31 cellular contexts compared by ENCODE assay signal in the genomic region with DNA sequence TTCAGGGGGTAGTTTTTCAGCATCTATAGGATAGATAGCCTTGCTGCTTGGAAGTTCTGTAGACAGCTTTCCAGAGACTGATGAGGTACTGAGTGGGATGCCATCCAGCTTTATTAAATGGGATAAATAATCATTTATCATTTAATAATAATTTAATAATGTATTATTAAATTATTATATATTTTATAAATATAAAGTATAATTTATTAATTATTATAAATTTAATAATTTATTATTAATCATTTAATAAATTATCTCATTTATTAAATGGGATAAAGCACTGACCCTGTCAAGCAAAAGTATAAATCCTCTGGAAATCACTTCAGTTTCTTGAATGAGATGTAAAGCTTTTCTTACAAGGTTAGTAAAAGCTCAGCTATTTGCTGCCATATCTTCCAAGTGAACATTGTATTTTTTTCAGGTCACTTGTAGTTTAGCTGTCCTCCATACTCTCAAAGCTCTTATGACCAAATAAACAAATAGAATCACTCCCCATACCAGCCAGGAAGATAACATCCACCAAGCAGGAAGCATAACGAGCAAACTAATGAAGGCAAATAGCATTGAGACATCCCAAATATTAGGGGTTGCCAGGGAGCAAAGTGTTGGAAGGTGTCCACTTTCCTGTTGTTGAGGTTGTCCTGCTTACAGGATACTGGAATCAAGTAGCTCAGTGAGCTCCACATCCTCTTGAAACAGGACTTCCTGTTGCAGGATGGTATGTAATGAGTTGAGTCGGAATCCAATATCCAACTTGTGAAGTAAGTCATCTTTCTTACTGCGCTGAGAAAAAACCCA.
DNase-seq lines count a peak whose midpoint lies in the region; ATAC-seq, FAIRE-seq and TF ChIP-seq lines count a peak whose summit lies in the region.
"Had no signal": no experiment of that assay in that cellular context is flagged by ENCODE, and none has a peak within 500 bp of the region (broad histone marks: within the 10 kb centered on the region; RNA-seq: fewer than 3 reads in every experiment).

No MANE protein-coding gene starts in this region.

- no peaks in the 10 kb centered on the region for H3K4me1 Mint-ChIP-seq in nephron progenitor cell
- H3K4me1 Mint-ChIP-seq in natural killer cell: peaks cover 0 to 5% of the 10 kb centered on the region in 2 donors
- no peaks in the 10 kb centered on the region for H3K4me1 Mint-ChIP-seq in MCF 10A (ENCODE audit: insufficient read depth, unreplicated experiment)

- H3K27ac ChIP-seq in kidney (ENCODE audit: low read depth in 2 of 2, low read length in 2 of 2): no peak overlapping the region
- H3K27ac ChIP-seq: ascending aorta, esophagus muscularis mucosa, gastrocnemius medialis, suprapubic skin had no signal

- H3K4me3 ChIP-seq in choroid plexus epithelial cell (ENCODE audit: low read depth, low read length) (no peak overlapping the region), kidney (ENCODE audit: low read length in 2 of 2) (no peak overlapping the region)
- H3K4me3 ChIP-seq: ascending aorta, esophagus muscularis mucosa, gastrocnemius medialis, suprapubic skin had no signal

- ATAC-seq in natural killer cell: no peak
- ATAC-seq: gastrocnemius medialis; stimulated activated naive B cell treated with anti-CD40 and anti-IgM and Interleukin-4, amounts not matched to agents 10 μg/mL and 1 μg/mL and 100 μg/mL, for 72 hours had no signal

- H3K9ac ChIP-seq in kidney (ENCODE audit: low read length in 2 of 2): no peak overlapping the region

- peaks cover 0 to 3% of the 10 kb centered on the region in 2 donors for H3K36me3 ChIP-seq in kidney (ENCODE audit: control insufficient read depth in 1 of 2, insufficient read depth in 2 of 2, low read length in 2 of 2)
- H3K36me3 ChIP-seq: gastrocnemius medialis had no signal

- H3K27me3 Mint-ChIP-seq in nephron progenitor cell (ENCODE audit: low read depth, poor library complexity) (no peaks in the 10 kb centered on the region), natural killer cell (ENCODE audit: low read depth in 2 of 2) (no peaks in the 10 kb centered on the region), MCF 10A (ENCODE audit: insufficient read depth, unreplicated experiment) (peaks cover 23% of the 10 kb centered on the region)
- H3K27me3 Mint-ChIP-seq: activated CD4-positive, alpha-beta T cell treated with anti-CD3 and anti-CD28 coated beads, Interleukin-2, amount 10 ng/mL, durations not matched to agents 24 days and 14 days; activated naive CD8-positive, alpha-beta T cell treated with anti-CD3 and anti-CD28 coated beads for 36 hours; naive B cell; stimulated activated naive B cell treated with anti-CD40 and anti-IgM and Interleukin-4, amounts not matched to agents 10 μg/mL and 1 μg/mL and 100 μg/mL, for 72 hours had no signal

- no peaks in the 10 kb centered on the region for H3K4me1 ChIP-seq in kidney (ENCODE audit: control insufficient read depth in 1 of 2, insufficient read depth in 1 of 2, low read depth in 1 of 2, low read length in 2 of 2)
- H3K4me1 ChIP-seq: ascending aorta, esophagus muscularis mucosa, gastrocnemius medialis, suprapubic skin had no signal

- POLR2A ChIA-PET in MCF 10A (lab: Yijun Ruan, JAX): no interaction called here

- intact Hi-C loops in kidney (cut with DNase I): no loop called here
- intact Hi-C loops in natural killer cell (cut with micrococcal nuclease): no loop called here
- intact Hi-C loops in MCF 10A (cut with micrococcal nuclease): no loop called here

- no peak overlapping the region for H3K4me3 Mint-ChIP-seq in nephron progenitor cell
- H3K4me3 Mint-ChIP-seq in natural killer cell: no peak overlapping the region
- no peak overlapping the region for H3K4me3 Mint-ChIP-seq in MCF 10A (ENCODE audit: unreplicated experiment)
- H3K4me3 Mint-ChIP-seq: activated CD4-positive, alpha-beta T cell treated with anti-CD3 and anti-CD28 coated beads, Interleukin-2, amount 10 ng/mL, durations not matched to agents 24 days and 14 days; activated naive CD8-positive, alpha-beta T cell treated with anti-CD3 and anti-CD28 coated beads for 36 hours; naive B cell; stimulated activated naive B cell treated with anti-CD40 and anti-IgM and Interleukin-4, amounts not matched to agents 10 μg/mL and 1 μg/mL and 100 μg/mL, for 72 hours; T-helper 2 cell treated with Interferon-gamma antibody and Interleukin-4, amounts not matched to agents 5 μg/mL and 100 μg/mL, for 36 hours had no signal

- peak; percentile 88 for FAIRE-seq in kidney (lab: Jason Lieb, UNC)
- FAIRE-seq: H54, islet of Langerhans had no signal

- H3K9me3 ChIP-seq in kidney (ENCODE audit: control insufficient read depth in 1 of 2, low read length in 2 of 2): no peaks in the 10 kb centered on the region
- H3K9me3 ChIP-seq: ascending aorta, esophagus muscularis mucosa, gastrocnemius medialis, suprapubic skin had no signal

- BruUV-seq in MCF 10A (replicated peaks; lab: Mats Ljungman, UMichigan): no TSS peak

- TF ChIP-seq CTCF in choroid plexus epithelial cell (conservative IDR thresholded peaks at IDR 0.05; ENCODE audit: low read depth, low read length) (no peak), kidney (IDR thresholded peaks at IDR 0.05; ENCODE audit: borderline replicate concordance, extremely low read depth, insufficient read depth) (no peak), nephron progenitor cell (IDR thresholded peaks at IDR 0.05) (no peak), natural killer cell (IDR thresholded peaks at IDR 0.05) (no peak), MCF 10A (IDR thresholded peaks at IDR 0.05; ENCODE audit: unreplicated experiment) (no peak)

- CTCF ChIA-PET in MCF 10A (lab: Yijun Ruan, JAX): no interaction called here

- H3K27ac Mint-ChIP-seq in nephron progenitor cell: peak overlapping the region; percentile 5
- no peak overlapping the region for H3K27ac Mint-ChIP-seq in natural killer cell
- no peak overlapping the region for H3K27ac Mint-ChIP-seq in MCF 10A (ENCODE audit: low read depth, unreplicated experiment)
- H3K27ac Mint-ChIP-seq: activated CD4-positive, alpha-beta T cell treated with anti-CD3 and anti-CD28 coated beads, Interleukin-2, amount 10 ng/mL, durations not matched to agents 24 days and 14 days; activated naive CD8-positive, alpha-beta T cell treated with anti-CD3 and anti-CD28 coated beads for 36 hours; activated T-helper 2 cell treated with anti-CD3 and anti-CD28 coated beads, Interferon-gamma antibody, Interleukin-2, Interleukin-4, amounts not matched to agents 10 μg/mL and 5 μg/mL and 100 μg/mL, durations not matched to agents 14 hours and 24 hours and 36 hours; stimulated activated naive B cell treated with anti-CD40 and anti-IgM and Interleukin-4, amounts not matched to agents 10 μg/mL and 1 μg/mL and 100 μg/mL, for 72 hours; T-helper 2 cell treated with Interferon-gamma antibody and Interleukin-4, amounts not matched to agents 5 μg/mL and 100 μg/mL, for 36 hours had no signal

- H3K9me3 Mint-ChIP-seq in nephron progenitor cell: peaks cover 26% of the 10 kb centered on the region
- no peaks in the 10 kb centered on the region for H3K9me3 Mint-ChIP-seq in natural killer cell
- no peaks in the 10 kb centered on the region for H3K9me3 Mint-ChIP-seq in MCF 10A (ENCODE audit: unreplicated experiment)
- H3K9me3 Mint-ChIP-seq: activated CD4-positive, alpha-beta T cell treated with anti-CD3 and anti-CD28 coated beads, Interleukin-2, amount 10 ng/mL, durations not matched to agents 24 days and 14 days; activated naive CD8-positive, alpha-beta T cell treated with anti-CD3 and anti-CD28 coated beads for 36 hours; activated T-helper 2 cell treated with anti-CD3 and anti-CD28 coated beads, Interferon-gamma antibody, Interleukin-2, Interleukin-4, amounts not matched to agents 10 μg/mL and 5 μg/mL and 100 μg/mL, durations not matched to agents 14 hours and 24 hours and 36 hours; stimulated activated naive B cell treated with anti-CD40 and anti-IgM and Interleukin-4, amounts not matched to agents 10 μg/mL and 1 μg/mL and 100 μg/mL, for 72 hours; T-helper 2 cell treated with Interferon-gamma antibody and Interleukin-4, amounts not matched to agents 5 μg/mL and 100 μg/mL, for 36 hours had no signal

- DNase-seq in DMS53 (lab: John Stamatoyannopoulos, UW) (peak; percentile 10), DMS53 treated with DMSO at 0.1 percent for 48 hours (lab: John Stamatoyannopoulos, UW; ENCODE audit: unreplicated experiment) (no peak), choroid plexus epithelial cell (ENCODE audit: low read depth) (peak; percentile 3), kidney (no peak), nephron progenitor cell (no peak), NCI-H2107 treated with DMSO at 0.1 percent for 48 hours (lab: John Stamatoyannopoulos, UW; ENCODE audit: unreplicated experiment) (no peak), natural killer cell (no peak), MCF 10A (ENCODE audit: unreplicated experiment) (no peak)
- DNase-seq: 8988T; activated CD4-positive, alpha-beta T cell treated with anti-CD3 and anti-CD28 coated beads, Interleukin-2, amount 10 ng/mL, durations not matched to agents 24 days and 14 days; activated CD8-positive, alpha-beta memory T cell treated with anti-CD3 and anti-CD28 coated beads, Interleukin-2, amount 50 U/mL, for 48 hours; activated naive CD8-positive, alpha-beta T cell treated with anti-CD3 and anti-CD28 coated beads for 36 hours; AML-193; DMS79 treated with DMSO at 0.1 percent for 48 hours; effector memory CD4-positive, alpha-beta T cell; gastrocnemius medialis; KG1; MV-4-11; naive B cell; NCI-H1694; NCI-H69; occipital lobe; stimulated activated CD4-positive, alpha-beta T cell treated with anti-CD3 and anti-CD28 coated beads, Interleukin-4, amount 100 ng/mL, for 1 hour; stimulated activated naive B cell treated with anti-CD40 and anti-IgM and Interleukin-4, amounts not matched to agents 10 μg/mL and 1 μg/mL and 100 μg/mL, for 72 hours had no signal

- H3K36me3 Mint-ChIP-seq in nephron progenitor cell (ENCODE audit: low read depth) (peaks cover 52% of the 10 kb centered on the region), natural killer cell (no peaks in the 10 kb centered on the region), MCF 10A (ENCODE audit: insufficient read depth, unreplicated experiment) (peaks cover 54% of the 10 kb centered on the region)

Comparison
In these comparisons a context has a peak if more than half of its experiments do, and no peak if none do; other contexts are left out.
1. DNase-seq: peak in DMS53 (single experiment) and choroid plexus epithelial cell (single experiment); none in DMS53 treated with DMSO at 0.1 percent for 48 hours (single experiment), kidney (single experiment), nephron progenitor cell (single experiment), NCI-H2107 treated with DMSO at 0.1 percent for 48 hours (single experiment), natural killer cell (single experiment) and MCF 10A (single experiment).